ENCODE assay signal across 11 cellular contexts in genomic region chr19:3187662-3188511, GRCh38. TPM values are rescaled to one million over a fixed set of nuclear protein-coding genes. Genes with fewer than 3 reads are reported as not detected.
DNase-seq lines count a peak whose midpoint lies in the region; ATAC-seq lines count a peak whose summit lies in the region.
"Had no signal": no experiment of that assay in that cellular context is flagged by ENCODE, and none has a peak within 500 bp of the region (broad histone marks: within the 10 kb centered on the region; RNA-seq: fewer than 3 reads in every experiment).

No MANE protein-coding gene starts in this region.

- H3K4me1 ChIP-seq in BLaER1 (peaks cover 85% of the 10 kb centered on the region), HAP-1 (peaks cover 5% of the 10 kb centered on the region; the same call in 1 of the 2 replicates), muscle layer of duodenum (ENCODE audit: control insufficient read depth in 1 of 2, insufficient read depth in 2 of 2, low read length in 2 of 2) (peaks cover 7 to 27% of the 10 kb centered on the region in 2 donors)

- H3K36me3 ChIP-seq in BLaER1 (peaks cover 63% of the 10 kb centered on the region), HAP-1 (replicated peaks) (peaks cover 28% of the 10 kb centered on the region), muscle layer of duodenum (ENCODE audit: control insufficient read depth in 1 of 2, insufficient read depth in 2 of 2, low read length in 2 of 2) (peaks cover 0 to 9% of the 10 kb centered on the region in 2 donors)

- H3K27me3 ChIP-seq in BLaER1, result no peaks in the 10 kb centered on the region
- no peaks in the 10 kb centered on the region for H3K27me3 ChIP-seq in HAP-1 (ENCODE audit: low read depth)
- H3K27me3 ChIP-seq in muscle layer of duodenum (ENCODE audit: low read depth, low read length), result no peaks in the 10 kb centered on the region

- peaks cover 94% of the 10 kb centered on the region for H4K20me1 ChIP-seq in BLaER1

- H3K36me3 Mint-ChIP-seq in activated naive CD4-positive, alpha-beta T cell treated with anti-CD3 and anti-CD28 coated beads, Interleukin-2, amount 50 U/mL, for 72 hours, result peaks cover 9 to 10% of the 10 kb centered on the region in 2 donors

- peak overlapping the region; percentile 99 for H3K4me2 ChIP-seq in BLaER1

- peak overlapping the region; percentile 97 for H3K9ac ChIP-seq in BLaER1

- H3K27ac ChIP-seq in BLaER1 (peak overlapping the region; percentile 96), muscle layer of duodenum (ENCODE audit: low read length) (peak overlapping the region; percentile 83)

- no peak for ATAC-seq in activated naive CD4-positive, alpha-beta T cell treated with anti-CD3 and anti-CD28 coated beads, Interleukin-2, amount 50 U/mL, for 72 hours
- ATAC-seq in GM21360 (IDR thresholded peaks at IDR 0.05; ENCODE audit: unreplicated experiment) (no peak), HG03135 (IDR thresholded peaks at IDR 0.05; ENCODE audit: unreplicated experiment) (no peak)

- no peaks in the 10 kb centered on the region for H3K9me3 ChIP-seq in BLaER1
- no peaks in the 10 kb centered on the region for H3K9me3 ChIP-seq in HAP-1
- no peaks in the 10 kb centered on the region for H3K9me3 ChIP-seq in muscle layer of duodenum (ENCODE audit: control insufficient read depth in 1 of 2, low read length in 2 of 2)

- in situ Hi-C loops in HAP-1 (cut with MboI; ENCODE audit: low sequenced_read_pairs), result no loop called here

- H3K9me3 Mint-ChIP-seq in activated naive CD4-positive, alpha-beta T cell treated with anti-CD3 and anti-CD28 coated beads, Interleukin-2, amount 50 U/mL, for 72 hours, result no peaks in the 10 kb centered on the region

- H3K27ac Mint-ChIP-seq in activated naive CD4-positive, alpha-beta T cell treated with anti-CD3 and anti-CD28 coated beads, Interleukin-2, amount 50 U/mL, for 72 hours, result peak overlapping the region; percentile 87 to 91

- H3K4me3 ChIP-seq in BLaER1 (peak overlapping the region; percentile 98), HAP-1 (peak overlapping the region; percentile 88; the same call in 1 of the 2 replicates), muscle layer of duodenum (ENCODE audit: low read depth in 1 of 2, low read length in 2 of 2) (peak overlapping the region; percentile 72 to 97)

- DNase-seq in HAP-1 (ENCODE audit: low spot score in 2 of 2) (no peak), inferior parietal cortex (ENCODE audit: extremely low spot score) (no peak), DMS153 (lab: John Stamatoyannopoulos, UW) (no peak)
- DNase-seq in activated naive CD4-positive, alpha-beta T cell treated with anti-CD3 and anti-CD28 coated beads, Interleukin-2, amount 50 U/mL, for 72 hours (ENCODE audit: low spot score in 2 of 2), result no peak
- DNase-seq: DMS53, nucleus accumbens, Right ventricle myocardium superior had no signal

RNA-seq across cellular contexts. Expression of gene NCLN, which starts 2.2 kb away (rescaled TPM):
- 10 to 100 TPM; 41.7 to 63.3 TPM for total RNA-seq in activated naive CD4-positive, alpha-beta T cell treated with anti-CD3 and anti-CD28 coated beads, Interleukin-2, amount 50 U/mL, for 72 hours

RNA-seq across cellular contexts. Expression of gene S1PR4, which starts 9.3 kb away (rescaled TPM):
- total RNA-seq in activated naive CD4-positive, alpha-beta T cell treated with anti-CD3 and anti-CD28 coated beads, Interleukin-2, amount 50 U/mL, for 72 hours, result 10 to 100 TPM; 18.6 to 62.1 TPM

RNA-seq across cellular contexts. Expression of gene CELF5, which starts 36.6 kb away (rescaled TPM):
- under 1 TPM in 1 of 2 donors, not detected in 1; 0.66 TPM for total RNA-seq in activated naive CD4-positive, alpha-beta T cell treated with anti-CD3 and anti-CD28 coated beads, Interleukin-2, amount 50 U/mL, for 72 hours
- total RNA-seq: Right ventricle myocardium superior had no signal

RNA-seq across cellular contexts. Expression of gene GNA15, which starts 52.1 kb away (rescaled TPM):
- 100 to 1,000 TPM in 1 of 2 donors, 1 to 10 TPM in 1; 3.0 to 105 TPM for total RNA-seq in activated naive CD4-positive, alpha-beta T cell treated with anti-CD3 and anti-CD28 coated beads, Interleukin-2, amount 50 U/mL, for 72 hours
